In genomic region chr18:77862358-77862757, GRCh38 we compare ENCODE assay signal across 9 cellular contexts.
"Had no signal": no experiment of that assay in that cellular context is flagged by ENCODE, and none has a peak within 500 bp of the region (broad histone marks: within the 10 kb centered on the region; RNA-seq: fewer than 3 reads in every experiment).

No MANE protein-coding gene starts in this region.

- H3K4me1 ChIP-seq: HAP-1 had no signal

- H2AFZ ChIP-seq: GM23248, GM23338 had no signal

- H3K4me3 ChIP-seq: GM23248, GM23338, HAP-1 had no signal

- H3K36me3 ChIP-seq: HAP-1 had no signal

- H3K4me2 ChIP-seq: GM23338 had no signal

- H3K9me3 ChIP-seq: HAP-1 had no signal

- DNase-seq: GM23248, GOT3, H7, H9, HCEC 1CT, HFFc6 had no signal

- FAIRE-seq: H54 had no signal

- H3K27ac ChIP-seq: GM23248 had no signal

- H3K9ac ChIP-seq: GM23248 had no signal
